In the genomic region with DNA sequence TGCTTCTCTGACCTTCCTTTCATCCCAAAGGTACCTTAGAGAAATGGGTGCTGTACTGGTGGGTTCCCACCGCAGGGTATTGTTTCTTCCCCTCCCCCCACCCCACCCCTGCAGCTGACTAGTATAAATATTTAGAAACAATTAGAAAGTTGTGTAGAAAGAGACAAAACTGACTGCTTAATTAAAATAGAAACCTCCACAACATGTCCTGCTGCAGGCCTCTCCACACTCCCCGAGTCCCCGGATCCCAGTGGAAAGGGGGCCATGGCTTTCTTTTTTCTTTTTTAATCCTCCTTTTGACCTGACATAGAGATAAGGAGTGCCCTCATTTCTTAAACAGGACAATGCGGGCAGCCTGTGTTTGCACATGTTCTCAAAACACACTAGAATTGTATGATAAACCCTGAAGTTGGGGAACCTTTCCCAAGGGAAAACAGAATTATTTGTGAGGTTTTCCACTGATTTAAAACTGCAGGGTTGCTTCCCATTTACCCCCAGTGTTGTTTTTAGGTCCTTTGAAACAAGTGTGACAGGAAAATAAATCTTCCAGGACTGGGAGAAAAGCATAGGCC, we compare ENCODE assay signal across 10 cellular contexts. TPM values are rescaled to one million over a fixed set of nuclear protein-coding genes. Genes with fewer than 3 reads are reported as not detected.
DNase-seq lines count a peak whose midpoint lies in the region; ATAC-seq and TF ChIP-seq lines count a peak whose summit lies in the region.
"Had no signal": no experiment of that assay in that cellular context is flagged by ENCODE, and none has a peak within 500 bp of the region (broad histone marks: within the 10 kb centered on the region; RNA-seq: fewer than 3 reads in every experiment).

No MANE protein-coding gene starts in this region.

- no peak for TF ChIP-seq POLR2A in vagina (IDR thresholded peaks at IDR 0.05)

- TF ChIP-seq CTCF in cardiac muscle cell (IDR thresholded peaks at IDR 0.05; ENCODE audit: low read depth, low read length) (no peak), nephron (IDR thresholded peaks at IDR 0.05; ENCODE audit: unreplicated experiment in 3 of 3) (no peak), vagina (IDR thresholded peaks at IDR 0.05) (no peak)

- DNase-seq in cardiac muscle cell (ENCODE audit: low read depth in 1 of 2, low spot score in 1 of 2) (no peak), left ventricle myocardium superior (no peak), vagina (ENCODE audit: extremely low spot score in 2 of 2) (peak in 1 of 2 donors; percentile 62), SHP77 (lab: John Stamatoyannopoulos, UW) (no peak), pons (ENCODE audit: low spot score) (no peak), NOMO-1 (lab: John Stamatoyannopoulos, UW; ENCODE audit: unreplicated experiment in 2 of 2) (no peak)
- no peak for DNase-seq in effector memory CD8-positive, alpha-beta T cell
- DNase-seq: activated gamma-delta T cell treated with Interleukin-2 at 50 U/mL for 16 hours, SK-N-SH had no signal

- H3K9me3 Mint-ChIP-seq in effector memory CD8-positive, alpha-beta T cell = no peaks in the 10 kb centered on the region
- H3K9me3 Mint-ChIP-seq in nephron = no peaks in the 10 kb centered on the region

- intact Hi-C loops in left ventricle myocardium superior (cut with micrococcal nuclease) = no loop called here
- intact Hi-C loops in vagina (cut with DNase I) = loop anchor here (2.0 kb wide), 1 partner anchor 490 kb away; no protein-coding TSS in a partner anchor

- H3K4me3 Mint-ChIP-seq in effector memory CD8-positive, alpha-beta T cell = peak overlapping the region; percentile 85 to 87
- peak overlapping the region; percentile 94 to 96 (median 95) for H3K4me3 Mint-ChIP-seq in nephron

- ATAC-seq in left ventricle myocardium superior = no peak
- no peak for ATAC-seq in effector memory CD8-positive, alpha-beta T cell (replicated peaks)

- H3K27ac Mint-ChIP-seq in effector memory CD8-positive, alpha-beta T cell = peak overlapping the region in 1 of 2 donors; percentile 83
- peak overlapping the region; percentile 70 to 86 (median 77) for H3K27ac Mint-ChIP-seq in nephron

- H3K36me3 Mint-ChIP-seq in effector memory CD8-positive, alpha-beta T cell (ENCODE audit: insufficient read depth) = peaks cover 12% of the 10 kb centered on the region
- H3K36me3 Mint-ChIP-seq in nephron (ENCODE audit: low read depth) = peaks cover 33% of the 10 kb centered on the region

- H3K36me3 ChIP-seq in cardiac muscle cell = no peaks in the 10 kb centered on the region
- H3K36me3 ChIP-seq in vagina = no peaks in the 10 kb centered on the region

- peaks cover 48% of the 10 kb centered on the region for H3K27me3 ChIP-seq in cardiac muscle cell
- H3K27me3 ChIP-seq in vagina = no peaks in the 10 kb centered on the region

- no peaks in the 10 kb centered on the region for H3K27me3 Mint-ChIP-seq in effector memory CD8-positive, alpha-beta T cell
- peaks cover 9% of the 10 kb centered on the region for H3K27me3 Mint-ChIP-seq in nephron (ENCODE audit: low read depth)

- H3K4me1 Mint-ChIP-seq in effector memory CD8-positive, alpha-beta T cell (ENCODE audit: low read depth in 2 of 2) = peaks cover 26 to 38% of the 10 kb centered on the region in 2 donors
- H3K4me1 Mint-ChIP-seq in nephron = peaks cover 43% of the 10 kb centered on the region

- H3K4me3 ChIP-seq in cardiac muscle cell (peak overlapping the region; percentile 93), vagina (peak overlapping the region; percentile 80 to 94)

- H3K9me3 ChIP-seq in cardiac muscle cell (ENCODE audit: low read depth) = no peaks in the 10 kb centered on the region
- no peaks in the 10 kb centered on the region for H3K9me3 ChIP-seq in vagina
- H3K9me3 ChIP-seq: SK-N-SH had no signal

- H3K4me1 ChIP-seq in cardiac muscle cell (ENCODE audit: low read depth) (no peaks in the 10 kb centered on the region), vagina (peaks cover 26% of the 10 kb centered on the region)

- H3K27ac ChIP-seq in cardiac muscle cell (no peak overlapping the region), vagina (peak overlapping the region; percentile 84)

RNA-seq across cellular contexts. Expression of a gene that starts 1.7 kb away (rescaled TPM):
- 1.2 and 2.4 TPM in 2 replicates for total RNA-seq in cardiac muscle cell
- polyA plus RNA-seq in cardiac muscle cell = 0.79 and 2.3 TPM in 2 replicates
- 4.4 TPM for total RNA-seq in left ventricle myocardium superior
- 10.8 TPM for total RNA-seq in vagina
